ENCODE assay signal across 29 cellular contexts in the genomic region with DNA sequence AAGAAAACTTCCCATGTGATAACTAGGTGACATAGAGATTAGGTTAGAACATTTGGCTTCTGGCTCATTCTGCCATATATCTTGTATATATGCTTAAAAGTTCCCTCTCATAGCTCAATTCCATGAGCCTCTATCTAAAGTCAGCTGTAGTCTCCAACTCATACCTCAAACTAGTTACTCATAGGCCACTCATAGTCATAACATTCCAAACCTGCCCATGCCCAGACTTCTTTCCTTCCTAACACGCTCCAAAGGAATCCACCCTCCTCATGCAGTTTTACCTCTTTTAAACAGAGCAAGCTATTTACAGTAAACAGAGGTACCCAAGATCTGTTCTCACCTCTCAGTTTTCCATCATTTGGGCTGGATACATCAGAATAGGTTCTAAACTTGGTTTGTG. TPM values are rescaled to one million over a fixed set of nuclear protein-coding genes. Genes with fewer than 3 reads are reported as not detected.
DNase-seq lines count a peak whose midpoint lies in the region; TF ChIP-seq lines count a peak whose summit lies in the region.
"Had no signal": no experiment of that assay in that cellular context is flagged by ENCODE, and none has a peak within 500 bp of the region (broad histone marks: within the 10 kb centered on the region; RNA-seq: fewer than 3 reads in every experiment).

No MANE protein-coding gene starts in this region.

- no peak overlapping the region for H3K18ac ChIP-seq in trophoblast cell (ENCODE audit: low read length)

- H2BK120ac ChIP-seq in trophoblast cell (ENCODE audit: insufficient read depth, low read length, poor library complexity): no peak overlapping the region

- H3K79me1 ChIP-seq in trophoblast cell (ENCODE audit: low read length): no peaks in the 10 kb centered on the region

- DNase-seq in EH (ENCODE audit: low read depth) (peak; percentile 25), LHCN-M2 (ENCODE audit: low read depth) (peak; percentile 37), astrocyte of the hippocampus (ENCODE audit: low read depth, low spot score) (peak; percentile 5), trophoblast cell (peak; percentile 3 to 43), mesenteric fat pad (ENCODE audit: low spot score) (no peak), NCI-H446 (lab: John Stamatoyannopoulos, UW) (no peak), NOMO-1 (lab: John Stamatoyannopoulos, UW; ENCODE audit: unreplicated experiment in 2 of 2) (no peak), GM10248 (ENCODE audit: extremely low spot score) (no peak)
- DNase-seq: activated CD4-positive, alpha-beta memory T cell treated with anti-CD3 and anti-CD28 coated beads for 36 hours; activated CD4-positive, CD25-positive, alpha-beta regulatory T cell; activated CD8-positive, alpha-beta memory T cell treated with anti-CD3 and anti-CD28 coated beads, Interleukin-2, amount 50 U/mL, for 48 hours; activated naive CD8-positive, alpha-beta T cell treated with anti-CD3 and anti-CD28 coated beads, Interleukin-2, amount 10 ng/mL, durations not matched to agents 7 days and 5 days; CD4-positive, alpha-beta T cell; foreskin melanocyte; Karpas-422; naive thymus-derived CD4-positive, alpha-beta T cell; NCI-H1048; NCI-H1930; nucleus accumbens; SHP77; spleen; stimulated activated CD4-positive, alpha-beta T cell treated with anti-CD3 and anti-CD28 coated beads, Interleukin-4, amount 100 ng/mL, for 1 hour; stimulated activated naive B cell treated with anti-CD40 and anti-IgM and Interleukin-4, amounts not matched to agents 10 μg/mL and 1 μg/mL and 100 μg/mL, for 72 hours; T-helper 9 cell had no signal

- no peak overlapping the region for H3K23ac ChIP-seq in trophoblast cell (ENCODE audit: low read length)

- H3K14ac ChIP-seq in trophoblast cell (ENCODE audit: low read length): no peak overlapping the region

- no CpG with 5 or more reads among the region's 1 CpG for WGBS in trophoblast cell (ENCODE audit: extremely low coverage, insufficient coverage, insufficient read length)

- no peak overlapping the region for H4K91ac ChIP-seq in trophoblast cell (ENCODE audit: low read depth, low read length)

- no peaks in the 10 kb centered on the region for H3K4me1 ChIP-seq in trophoblast cell (ENCODE audit: control insufficient read depth in 1 of 2, insufficient read depth in 2 of 2, low read length in 2 of 2)
- H3K4me1 ChIP-seq: spleen had no signal

- no peak for TF ChIP-seq CTCF in GM10248 (IDR thresholded peaks at IDR 0.05; ENCODE audit: control extremely low read depth, extremely low read depth, low read depth, missing control alignments)

- H3K27ac ChIP-seq in trophoblast cell (ENCODE audit: low read depth, low read length): no peak overlapping the region
- H3K27ac ChIP-seq: spleen, thoracic aorta had no signal

- H3K4ac ChIP-seq in trophoblast cell (ENCODE audit: low read depth, low read length): no peak overlapping the region

- no peak overlapping the region for H4K8ac ChIP-seq in trophoblast cell (ENCODE audit: low read depth, low read length)

- no peak overlapping the region for H4K12ac ChIP-seq in trophoblast cell (ENCODE audit: low read depth, low read length)

- no peak overlapping the region for H2AFZ ChIP-seq in trophoblast cell (ENCODE audit: insufficient read depth, low read length, poor library complexity)
- H2AFZ ChIP-seq: GM23338 had no signal

- no peak overlapping the region for H2BK12ac ChIP-seq in trophoblast cell (ENCODE audit: low read length)

- no peak overlapping the region for H2AK5ac ChIP-seq in trophoblast cell (ENCODE audit: low read length)

- no peak overlapping the region for H3K4me3 ChIP-seq in trophoblast cell (ENCODE audit: low read depth, low read length)
- H3K4me3 ChIP-seq: GM23338, spleen, thoracic aorta had no signal

- POLR2A ChIA-PET in GM10248 (lab: Yijun Ruan, JAX): no interaction called here

- no peaks in the 10 kb centered on the region for H3K9me3 ChIP-seq in trophoblast cell (ENCODE audit: insufficient read depth, low read depth, low read length)
- H3K9me3 ChIP-seq: thoracic aorta had no signal

- H2BK5ac ChIP-seq in trophoblast cell (ENCODE audit: low read depth, low read length, poor library complexity): no peak overlapping the region

- no peak overlapping the region for H3K9ac ChIP-seq in trophoblast cell (ENCODE audit: low read length)

- no peaks in the 10 kb centered on the region for H3K79me2 ChIP-seq in trophoblast cell (ENCODE audit: control insufficient read depth, insufficient read depth, low read length, poor library complexity)

- CTCF ChIA-PET in GM10248 (lab: Yijun Ruan, JAX): interaction anchor here (1.0 to 1.2 kb wide), 2 partner anchors 18 to 31 kb away, joined by 3 to 4 read pairs; no protein-coding TSS in a partner anchor

- no peaks in the 10 kb centered on the region for H3K36me3 ChIP-seq in trophoblast cell (ENCODE audit: control insufficient read depth in 1 of 2, insufficient read depth in 2 of 2, low read length in 2 of 2)
- H3K36me3 ChIP-seq: spleen, thoracic aorta had no signal

- no peaks in the 10 kb centered on the region for H3K27me3 ChIP-seq in trophoblast cell (ENCODE audit: insufficient read depth, low read length)
- H3K27me3 ChIP-seq: spleen had no signal

- no peak overlapping the region for H3K4me2 ChIP-seq in trophoblast cell (ENCODE audit: low read length)
- H3K4me2 ChIP-seq: GM23338 had no signal

RNA-seq across cellular contexts. Expression of a gene that starts 39.4 kb away (rescaled TPM):
- 1.1 and 1.2 TPM in 2 replicates for total RNA-seq in LHCN-M2 (2014; rRNA removed)
- polyA plus RNA-seq in LHCN-M2 (2012): 0.24 TPM
- not detected in 2 replicates for polyA plus RNA-seq in trophoblast cell (2013)
- not detected for total RNA-seq in mesenteric fat pad
- total RNA-seq: activated CD4-positive, alpha-beta memory T cell treated with anti-CD3 and anti-CD28 coated beads for 36 hours; activated naive CD8-positive, alpha-beta T cell treated with anti-CD3 and anti-CD28 coated beads, Interleukin-2, amount 10 ng/mL, durations not matched to agents 7 days and 5 days; activated T-helper 2 cell treated with anti-CD3 and anti-CD28 coated beads, Interferon-gamma antibody, Interleukin-2, Interleukin-4, amounts not matched to agents 10 μg/mL and 5 μg/mL and 100 μg/mL, durations not matched to agents 14 hours and 24 hours and 36 hours; CD4-positive, alpha-beta T cell; left lobe of liver; mesothelial cell of epicardium; naive thymus-derived CD4-positive, alpha-beta T cell; spleen; thoracic aorta had no signal
- polyA plus RNA-seq: naive thymus-derived CD4-positive, alpha-beta T cell had no signal

Comparison
In these comparisons a context has a peak if more than half of its experiments do, and no peak if none do; other contexts are left out.
1. DNase-seq: peak in EH (single experiment), LHCN-M2 (single experiment), astrocyte of the hippocampus (single experiment) and trophoblast cell (2 of 2); none in mesenteric fat pad (single experiment), NCI-H446 (0 of 2), NOMO-1 (0 of 2) and GM10248 (single experiment).